In genomic region chr12:53061404-53062010, GRCh38 we compare ENCODE assay signal across 7 cellular contexts. TPM values are rescaled to one million over a fixed set of nuclear protein-coding genes. Genes with fewer than 3 reads are reported as not detected.
DNase-seq lines count a peak whose midpoint lies in the region; ATAC-seq and TF ChIP-seq lines count a peak whose summit lies in the region.

No MANE protein-coding gene starts in this region.

- H3K4me1 ChIP-seq in esophagus muscularis mucosa, result peaks cover 85 to 97% (median 94%) of the 10 kb centered on the region in 4 donors

- H3K27me3 ChIP-seq in esophagus muscularis mucosa, result no peaks in the 10 kb centered on the region

- WGBS in esophagus muscularis mucosa, result 84% methylated on average over 3 of the region's 5 CpGs

- H3K9me3 Mint-ChIP-seq in stimulated activated naive CD8-positive, alpha-beta T cell treated with anti-CD3 and anti-CD28 coated beads, Interleukin-15, amount 100 ng/mL, for 72 hours, result no peaks in the 10 kb centered on the region

- H3K4me3 Mint-ChIP-seq in stimulated activated naive CD8-positive, alpha-beta T cell treated with anti-CD3 and anti-CD28 coated beads, Interleukin-15, amount 100 ng/mL, for 72 hours, result no peak overlapping the region

- H3K4me3 ChIP-seq in esophagus muscularis mucosa, result no peak overlapping the region

- no peak for TF ChIP-seq CTCF in esophagus muscularis mucosa (IDR thresholded peaks at IDR 0.05)

- ATAC-seq in stimulated activated naive CD8-positive, alpha-beta T cell treated with anti-CD3 and anti-CD28 coated beads, Interleukin-15, amount 100 ng/mL, for 72 hours, result peak; percentile 29
- ATAC-seq in GM18909 (IDR thresholded peaks at IDR 0.05; ENCODE audit: poor library complexity, unreplicated experiment), result no peak

- peak; percentile 80 for DNase-seq in HuH-7.5 (ENCODE audit: low spot score)
- DNase-seq in NCI-H82 treated with DMSO at 0.1 percent for 48 hours (lab: John Stamatoyannopoulos, UW; ENCODE audit: unreplicated experiment), result peak; percentile 12
- no peak for DNase-seq in esophagus muscularis mucosa (ENCODE audit: extremely low spot score)
- no peak for DNase-seq in stimulated activated naive CD8-positive, alpha-beta T cell treated with anti-CD3 and anti-CD28 coated beads, Interleukin-15, amount 100 ng/mL, for 72 hours
- DNase-seq in NOMO-1 treated with DMSO at 0.1 percent for 48 hours (lab: John Stamatoyannopoulos, UW; ENCODE audit: unreplicated experiment), result no peak
- no peak for DNase-seq in UCSD-AML1 (lab: John Stamatoyannopoulos, UW; ENCODE audit: unreplicated experiment)

- no peak for TF ChIP-seq EP300 in esophagus muscularis mucosa (IDR thresholded peaks at IDR 0.05)

- TF ChIP-seq POLR2A in esophagus muscularis mucosa (IDR thresholded peaks at IDR 0.05; ENCODE audit: low read depth), result no peak

- intact Hi-C loops in esophagus muscularis mucosa (cut with DNase I), result no loop called here

- H3K27ac Mint-ChIP-seq in stimulated activated naive CD8-positive, alpha-beta T cell treated with anti-CD3 and anti-CD28 coated beads, Interleukin-15, amount 100 ng/mL, for 72 hours, result peak overlapping the region in 1 of 2 donors; percentile 78

- H3K36me3 ChIP-seq in esophagus muscularis mucosa, result peaks cover 22 to 100% (median 97%) of the 10 kb centered on the region in 4 donors

- H3K27ac ChIP-seq in esophagus muscularis mucosa (replicated peaks in 1 of 4), result peak overlapping the region; percentile 82 to 95 (median 88)

- H3K27me3 Mint-ChIP-seq in stimulated activated naive CD8-positive, alpha-beta T cell treated with anti-CD3 and anti-CD28 coated beads, Interleukin-15, amount 100 ng/mL, for 72 hours, result no peaks in the 10 kb centered on the region

- H3K9me3 ChIP-seq in esophagus muscularis mucosa, result no peaks in the 10 kb centered on the region

- peaks cover 12% of the 10 kb centered on the region for H3K4me1 Mint-ChIP-seq in stimulated activated naive CD8-positive, alpha-beta T cell treated with anti-CD3 and anti-CD28 coated beads, Interleukin-15, amount 100 ng/mL, for 72 hours

RNA-seq across cellular contexts. Expression of gene TNS2, which starts 11.6 kb away (rescaled TPM):
- 100 to 1,000 TPM; 173 to 226 (median 202) TPM for total RNA-seq in esophagus muscularis mucosa

RNA-seq across cellular contexts. Expression of gene SPRYD3, which starts 17.7 kb away (rescaled TPM):
- 100 to 1,000 TPM in 2 of 4 donors, 10 to 100 TPM in 2; 79.7 to 125 (median 99.1) TPM for total RNA-seq in esophagus muscularis mucosa

RNA-seq across cellular contexts. Expression of gene IGFBP6, which starts 36.0 kb away (rescaled TPM):
- total RNA-seq in esophagus muscularis mucosa, result 1,000 to 10,000 TPM in 1 of 4 donors, 100 to 1,000 TPM in 3; 626 to 1,141 (median 795) TPM

RNA-seq across cellular contexts. Expression of gene SOAT2, which starts 41.8 kb away (rescaled TPM):
- not detected for total RNA-seq in esophagus muscularis mucosa

RNA-seq across cellular contexts. Expression of gene EIF4B, which starts 55.3 kb away (rescaled TPM):
- 100 to 1,000 TPM; 400 to 648 (median 576) TPM for total RNA-seq in esophagus muscularis mucosa

Comparison
In these comparisons a context has a peak if more than half of its experiments do, and no peak if none do; other contexts are left out.
1. DNase-seq: peak in HuH-7.5 (single experiment) and NCI-H82 treated with DMSO at 0.1 percent for 48 hours (single experiment); none in esophagus muscularis mucosa (single experiment), stimulated activated naive CD8-positive, alpha-beta T cell treated with anti-CD3 and anti-CD28 coated beads, Interleukin-15, amount 100 ng/mL, for 72 hours (0 of 2), NOMO-1 treated with DMSO at 0.1 percent for 48 hours (single experiment) and UCSD-AML1 (single experiment).